Comparison of ENCODE assay signal across 1 cellular context in genomic region chr17:75855310-75856061, GRCh38.
TF ChIP-seq lines count a peak whose summit lies in the region.

WBP2 (minus strand) TSS chr17:75855335; CDS start chr17:75855297, 38 bp downstream.

TF ChIP-seq in GM12878, 131 proteins besides CTCF, POLR2A, EP300 and RAD21 (continued from another document and continues in another):
- TF ChIP-seq, protein P1, sequence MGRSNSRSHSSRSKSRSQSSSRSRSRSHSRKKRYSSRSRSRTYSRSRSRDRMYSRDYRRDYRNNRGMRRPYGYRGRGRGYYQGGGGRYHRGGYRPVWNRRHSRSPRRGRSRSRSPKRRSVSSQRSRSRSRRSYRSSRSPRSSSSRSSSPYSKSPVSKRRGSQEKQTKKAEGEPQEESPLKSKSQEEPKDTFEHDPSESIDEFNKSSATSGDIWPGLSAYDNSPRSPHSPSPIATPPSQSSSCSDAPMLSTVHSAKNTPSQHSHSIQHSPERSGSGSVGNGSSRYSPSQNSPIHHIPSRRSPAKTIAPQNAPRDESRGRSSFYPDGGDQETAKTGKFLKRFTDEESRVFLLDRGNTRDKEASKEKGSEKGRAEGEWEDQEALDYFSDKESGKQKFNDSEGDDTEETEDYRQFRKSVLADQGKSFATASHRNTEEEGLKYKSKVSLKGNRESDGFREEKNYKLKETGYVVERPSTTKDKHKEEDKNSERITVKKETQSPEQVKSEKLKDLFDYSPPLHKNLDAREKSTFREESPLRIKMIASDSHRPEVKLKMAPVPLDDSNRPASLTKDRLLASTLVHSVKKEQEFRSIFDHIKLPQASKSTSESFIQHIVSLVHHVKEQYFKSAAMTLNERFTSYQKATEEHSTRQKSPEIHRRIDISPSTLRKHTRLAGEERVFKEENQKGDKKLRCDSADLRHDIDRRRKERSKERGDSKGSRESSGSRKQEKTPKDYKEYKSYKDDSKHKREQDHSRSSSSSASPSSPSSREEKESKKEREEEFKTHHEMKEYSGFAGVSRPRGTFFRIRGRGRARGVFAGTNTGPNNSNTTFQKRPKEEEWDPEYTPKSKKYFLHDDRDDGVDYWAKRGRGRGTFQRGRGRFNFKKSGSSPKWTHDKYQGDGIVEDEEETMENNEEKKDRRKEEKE (IDR thresholded peaks at IDR 0.05) = no peak
- TF ChIP-seq ZBTB11 (CRISPR knock-in tag; IDR thresholded peaks at IDR 0.05) = no peak
- no peak for TF ChIP-seq TCF7 (IDR thresholded peaks at IDR 0.05; ENCODE audit: borderline replicate concordance)
- TF ChIP-seq TCF12 (IDR thresholded peaks at IDR 0.05; ENCODE audit: low read depth, low read length) = peak; percentile 43; the same call in 1 of the 2 replicates
- TF ChIP-seq BHLHE40 (IDR thresholded peaks at IDR 0.05; ENCODE audit: borderline replicate concordance in 1 of 2, low read depth in 2 of 2, low read length in 1 of 2) = peak; percentile 56 to 81; a peak in 2 of 4 replicates
- no peak for TF ChIP-seq JUNB (IDR thresholded peaks at IDR 0.05)
- TF ChIP-seq, protein P2, sequence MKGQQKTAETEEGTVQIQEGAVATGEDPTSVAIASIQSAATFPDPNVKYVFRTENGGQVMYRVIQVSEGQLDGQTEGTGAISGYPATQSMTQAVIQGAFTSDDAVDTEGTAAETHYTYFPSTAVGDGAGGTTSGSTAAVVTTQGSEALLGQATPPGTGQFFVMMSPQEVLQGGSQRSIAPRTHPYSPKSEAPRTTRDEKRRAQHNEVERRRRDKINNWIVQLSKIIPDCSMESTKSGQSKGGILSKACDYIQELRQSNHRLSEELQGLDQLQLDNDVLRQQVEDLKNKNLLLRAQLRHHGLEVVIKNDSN (IDR thresholded peaks at IDR 0.05; ENCODE audit: borderline replicate concordance, extremely low read length, insufficient read depth, low read depth, low read length) = peak; percentile 86
- peak; percentile 49; the same call in 1 of the 2 replicates for TF ChIP-seq STAT1 (conservative IDR thresholded peaks at IDR 0.05)
- no peak for TF ChIP-seq NFYA (IDR thresholded peaks at IDR 0.05; ENCODE audit: borderline replicate concordance, low read depth, low read length)
- TF ChIP-seq POLR2AphosphoS5 (IDR thresholded peaks at IDR 0.05; ENCODE audit: low read length) = peak; percentile 97
- TF ChIP-seq IRF4 (IDR thresholded peaks at IDR 0.05; ENCODE audit: low read depth, low read length) = 0 out of 2 replicates have a peak, but pooled peaks have one; percentile 44
- no peak for TF ChIP-seq CBX5 (IDR thresholded peaks at IDR 0.05; ENCODE audit: low read depth)
- TF ChIP-seq, protein P3, sequence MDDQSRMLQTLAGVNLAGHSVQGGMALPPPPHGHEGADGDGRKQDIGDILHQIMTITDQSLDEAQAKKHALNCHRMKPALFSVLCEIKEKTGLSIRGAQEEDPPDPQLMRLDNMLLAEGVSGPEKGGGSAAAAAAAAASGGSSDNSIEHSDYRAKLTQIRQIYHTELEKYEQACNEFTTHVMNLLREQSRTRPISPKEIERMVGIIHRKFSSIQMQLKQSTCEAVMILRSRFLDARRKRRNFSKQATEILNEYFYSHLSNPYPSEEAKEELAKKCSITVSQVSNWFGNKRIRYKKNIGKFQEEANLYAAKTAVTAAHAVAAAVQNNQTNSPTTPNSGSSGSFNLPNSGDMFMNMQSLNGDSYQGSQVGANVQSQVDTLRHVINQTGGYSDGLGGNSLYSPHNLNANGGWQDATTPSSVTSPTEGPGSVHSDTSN (IDR thresholded peaks at IDR 0.05; ENCODE audit: insufficient replicate concordance, low read depth, low read length) = no peak
- peak; percentile 75; the same call in 1 of the 2 replicates for TF ChIP-seq GABPA (IDR thresholded peaks at IDR 0.05; ENCODE audit: low read depth)
- peak; percentile 76; the same call in 1 of the 2 replicates for TF ChIP-seq SIN3A (IDR thresholded peaks at IDR 0.05; ENCODE audit: low read depth, low read length)
- 0 out of 2 replicates have a peak, but pooled peaks have one; percentile 78 for TF ChIP-seq ELK1 (IDR thresholded peaks at IDR 0.05; ENCODE audit: low read depth, low read length)
- TF ChIP-seq JUND (IDR thresholded peaks at IDR 0.05; ENCODE audit: low read depth, low read length) = no peak
- TF ChIP-seq ZNF687 (IDR thresholded peaks at IDR 0.05) = no peak; the same call in none of the 2 replicates
- no peak; a peak in 1 of 4 replicates for TF ChIP-seq SRF (IDR thresholded peaks at IDR 0.05; ENCODE audit: low read depth in 2 of 2, low read length in 2 of 2)
- TF ChIP-seq SUPT20H (IDR thresholded peaks at IDR 0.05; ENCODE audit: borderline replicate concordance, control insufficient read depth, low read depth, low read length) = no peak
- no peak for TF ChIP-seq SUZ12 (IDR thresholded peaks at IDR 0.05; ENCODE audit: unreplicated experiment)
- no peak for TF ChIP-seq NFXL1 (IDR thresholded peaks at IDR 0.05; ENCODE audit: borderline replicate concordance)
- no peak for TF ChIP-seq YBX1 (IDR thresholded peaks at IDR 0.05)
- no peak for TF ChIP-seq ZSCAN29 (IDR thresholded peaks at IDR 0.05)
- no peak for TF ChIP-seq ZNF24 (IDR thresholded peaks at IDR 0.05)
- TF ChIP-seq RB1 (IDR thresholded peaks at IDR 0.05; ENCODE audit: borderline replicate concordance) = peak; percentile 71; the same call in 1 of the 2 replicates
- no peak for TF ChIP-seq ZNF622 (IDR thresholded peaks at IDR 0.05)
- no peak for TF ChIP-seq ZZZ3 (IDR thresholded peaks at IDR 0.05; ENCODE audit: control insufficient read depth, insufficient read length, low read depth)
- peak; percentile 12 for TF ChIP-seq CUX1 (IDR thresholded peaks at IDR 0.05; ENCODE audit: insufficient replicate concordance, low read depth, low read length)
- no peak for TF ChIP-seq RBBP5 (conservative IDR thresholded peaks at IDR 0.05)
- TF ChIP-seq, protein P4, sequence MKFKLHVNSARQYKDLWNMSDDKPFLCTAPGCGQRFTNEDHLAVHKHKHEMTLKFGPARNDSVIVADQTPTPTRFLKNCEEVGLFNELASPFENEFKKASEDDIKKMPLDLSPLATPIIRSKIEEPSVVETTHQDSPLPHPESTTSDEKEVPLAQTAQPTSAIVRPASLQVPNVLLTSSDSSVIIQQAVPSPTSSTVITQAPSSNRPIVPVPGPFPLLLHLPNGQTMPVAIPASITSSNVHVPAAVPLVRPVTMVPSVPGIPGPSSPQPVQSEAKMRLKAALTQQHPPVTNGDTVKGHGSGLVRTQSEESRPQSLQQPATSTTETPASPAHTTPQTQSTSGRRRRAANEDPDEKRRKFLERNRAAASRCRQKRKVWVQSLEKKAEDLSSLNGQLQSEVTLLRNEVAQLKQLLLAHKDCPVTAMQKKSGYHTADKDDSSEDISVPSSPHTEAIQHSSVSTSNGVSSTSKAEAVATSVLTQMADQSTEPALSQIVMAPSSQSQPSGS (IDR thresholded peaks at IDR 0.05; ENCODE audit: low read length) = no peak
- 0 out of 2 replicates have a peak, but pooled peaks have one; percentile 5 for TF ChIP-seq RFX5 (IDR thresholded peaks at IDR 0.05; ENCODE audit: low read depth, low read length)
- no peak for TF ChIP-seq RCOR1 (conservative IDR thresholded peaks at IDR 0.05; ENCODE audit: low read depth, low read length)
- TF ChIP-seq ATF7 (IDR thresholded peaks at IDR 0.05; ENCODE audit: low read depth) = peak; percentile 60; the same call in 1 of the 2 replicates
- TF ChIP-seq ZNF384 (IDR thresholded peaks at IDR 0.05; ENCODE audit: borderline replicate concordance, low read depth, low read length) = no peak
- TF ChIP-seq SMARCA5 (IDR thresholded peaks at IDR 0.05) = peak; percentile 93
- TF ChIP-seq MEF2B (IDR thresholded peaks at IDR 0.05; ENCODE audit: partially characterized antibody, poor library complexity, severe bottlenecking) = peak; percentile 47
- no peak for TF ChIP-seq CHD1 (IDR thresholded peaks at IDR 0.05; ENCODE audit: low read depth, low read length)
- TF ChIP-seq SMC3 (IDR thresholded peaks at IDR 0.05; ENCODE audit: borderline replicate concordance, low read length) = peak; percentile 30; the same call in 1 of the 2 replicates
- no peak for TF ChIP-seq CEBPB (IDR thresholded peaks at IDR 0.05; ENCODE audit: borderline replicate concordance in 1 of 2, low read depth in 2 of 2, low read length in 2 of 2)
- no peak; the same call in none of the 2 replicates for TF ChIP-seq RUNX3 (IDR thresholded peaks at IDR 0.05; ENCODE audit: low read length)
- no peak; the same call in 1 of the 2 replicates for TF ChIP-seq NR2C1 (IDR thresholded peaks at IDR 0.05)
- no peak for TF ChIP-seq KDM1A (IDR thresholded peaks at IDR 0.05; ENCODE audit: borderline replicate concordance)
